In the genomic region with DNA sequence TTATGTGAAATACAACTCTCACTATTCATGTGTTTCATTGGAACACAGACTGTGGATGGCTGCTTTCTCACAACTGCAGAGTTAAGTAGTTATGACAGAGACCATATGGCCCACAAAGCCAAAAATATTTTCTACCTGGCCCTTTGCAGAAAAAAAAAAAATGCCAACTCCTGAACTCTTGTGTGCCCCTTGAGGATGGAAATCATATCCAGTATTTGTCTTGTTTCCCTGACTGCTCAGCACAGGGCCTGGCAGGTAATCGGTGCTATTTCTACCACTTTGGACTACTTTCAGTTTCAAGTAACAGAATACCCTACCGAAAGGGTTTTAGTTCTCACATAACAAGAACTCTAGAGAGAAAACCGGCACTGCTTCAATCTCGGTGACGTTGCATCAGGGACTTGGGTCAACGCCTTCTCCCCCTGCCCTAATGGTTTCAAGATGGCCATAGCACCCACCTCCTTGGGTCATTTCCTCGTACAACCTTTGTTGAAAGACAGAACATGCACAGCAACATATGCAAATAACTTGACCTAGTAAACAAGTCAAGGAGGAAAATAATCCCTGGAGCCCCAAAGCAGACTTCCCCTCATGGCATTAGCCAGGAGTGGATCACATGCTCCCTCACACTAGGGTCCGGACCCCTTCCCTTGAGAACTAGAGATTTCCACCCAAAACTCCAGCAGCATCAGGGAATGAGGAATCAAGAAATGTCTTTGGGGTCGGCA, we compare ENCODE assay signal across 9 cellular contexts. TPM values are rescaled to one million over a fixed set of nuclear protein-coding genes. Genes with fewer than 3 reads are reported as not detected.
DNase-seq lines count a peak whose midpoint lies in the region; ATAC-seq, FAIRE-seq and TF ChIP-seq lines count a peak whose summit lies in the region.
"Had no signal": no experiment of that assay in that cellular context is flagged by ENCODE, and none has a peak within 500 bp of the region (broad histone marks: within the 10 kb centered on the region; RNA-seq: fewer than 3 reads in every experiment).

No MANE protein-coding gene starts in this region.

- H3K9me3 ChIP-seq in duodenal mucosa (ENCODE audit: control insufficient read depth in 1 of 2, low read length in 2 of 2) (no peaks in the 10 kb centered on the region), pancreas (no peaks in the 10 kb centered on the region), tibial artery (no peaks in the 10 kb centered on the region)

- peak; percentile 84 for DNase-seq in G401 (ENCODE audit: low spot score)
- no peak for DNase-seq in iPS-NIHi11 (ENCODE audit: low spot score)
- no peak for DNase-seq in HK-2 (ENCODE audit: unreplicated experiment)
- DNase-seq in pancreas, result no peak
- no peak for DNase-seq in tibial artery
- DNase-seq: CD4-positive, alpha-beta T cell had no signal

- peak; percentile 93 for ATAC-seq in GM19452 (IDR thresholded peaks at IDR 0.05; ENCODE audit: unreplicated experiment)
- ATAC-seq in HG03175 (IDR thresholded peaks at IDR 0.05; ENCODE audit: unreplicated experiment), result peak; percentile 95
- no peak for ATAC-seq in pancreas

- intact Hi-C loops in pancreas (cut with DNase I) (no loop called here), tibial artery (cut with DNase I; ENCODE audit: low total_unique reads) (no loop called here)

- H3K27me3 ChIP-seq in duodenal mucosa (ENCODE audit: control insufficient read depth in 1 of 2, insufficient read depth in 2 of 2, low read length in 2 of 2) (no peaks in the 10 kb centered on the region), pancreas (no peaks in the 10 kb centered on the region), tibial artery (no peaks in the 10 kb centered on the region)

- H3K36me3 ChIP-seq in duodenal mucosa (ENCODE audit: control insufficient read depth in 1 of 2, insufficient read depth in 2 of 2, low read length in 2 of 2) (no peaks in the 10 kb centered on the region), pancreas (no peaks in the 10 kb centered on the region), tibial artery (no peaks in the 10 kb centered on the region)

- 73 to 83% methylated on average over 9 of the region's 9 CpGs for WGBS in pancreas, 2 donors

- H3K4me3 ChIP-seq in duodenal mucosa (ENCODE audit: low read depth in 1 of 2, low read length in 2 of 2) (peak overlapping the region; percentile 8 to 33), pancreas (no peak overlapping the region), tibial artery (no peak overlapping the region)

- H3K9ac ChIP-seq in duodenal mucosa (ENCODE audit: low read depth in 1 of 2, low read length in 2 of 2), result no peak overlapping the region

- TF ChIP-seq CTCF in pancreas (IDR thresholded peaks at IDR 0.05) (no peak), tibial artery (IDR thresholded peaks at IDR 0.05) (no peak)

- no peak for FAIRE-seq in pancreas (lab: Jason Lieb, UNC)

- H3K4me1 ChIP-seq in duodenal mucosa (ENCODE audit: control insufficient read depth in 1 of 2, insufficient read depth in 2 of 2, low read length in 2 of 2) (peaks cover 0 to 3% of the 10 kb centered on the region in 2 donors), pancreas (no peaks in the 10 kb centered on the region), tibial artery (no peaks in the 10 kb centered on the region)

- in situ Hi-C loops in G401 (cut with HindIII; ENCODE audit: low sequenced_read_pairs), result no loop called here

- no peak overlapping the region for H3K27ac ChIP-seq in duodenal mucosa (ENCODE audit: low read depth, low read length)
- H3K27ac ChIP-seq in pancreas, result no peak overlapping the region
- no peak overlapping the region for H3K27ac ChIP-seq in tibial artery

RNA-seq across cellular contexts. Expression of gene GPNMB, which starts 11.8 kb away (rescaled TPM):
- total RNA-seq in G401 (2014; rRNA removed; shearing (Covaris generic)), result 14.3 and 20.3 TPM in 2 replicates
- 100 to 1,000 TPM in 1 of 6 donors, 10 to 100 TPM in 2, 1 to 10 TPM in 3; 1.9 to 104 (median 8.9) TPM for total RNA-seq in pancreas
- 1 to 10 TPM; 3.7 to 6.3 TPM for polyA plus RNA-seq in pancreas
- total RNA-seq: CD4-positive, alpha-beta T cell had no signal

RNA-seq across cellular contexts. Expression of gene NUP42, which starts 52.9 kb away (rescaled TPM):
- total RNA-seq in G401 (2014; rRNA removed; shearing (Covaris generic)), result 48.9 and 77.0 TPM in 2 replicates
- total RNA-seq in pancreas, result 10 to 100 TPM in 2 of 6 donors, 1 to 10 TPM in 4; 7.3 to 15.4 (median 9.4) TPM
- 10 to 100 TPM; 19.1 to 24.9 TPM for polyA plus RNA-seq in pancreas

Comparison
In these comparisons a context has a peak if more than half of its experiments do, and no peak if none do; other contexts are left out.
1. ATAC-seq: peak in GM19452 (single experiment) and HG03175 (single experiment); none in pancreas (0 of 4).
2. H3K4me3 ChIP-seq: peak in duodenal mucosa (2 of 2); none in pancreas (0 of 4) and tibial artery (0 of 2).